Comparison of ENCODE assay signal across 12 cellular contexts in genomic region chr17:36082062-36082461, GRCh38. TPM values are rescaled to one million over a fixed set of nuclear protein-coding genes. Genes with fewer than 3 reads are reported as not detected.
DNase-seq lines count a peak whose midpoint lies in the region; ATAC-seq and TF ChIP-seq lines count a peak whose summit lies in the region.
"Had no signal": no experiment of that assay in that cellular context is flagged by ENCODE, and none has a peak within 500 bp of the region (broad histone marks: within the 10 kb centered on the region; RNA-seq: fewer than 3 reads in every experiment).

No MANE protein-coding gene starts in this region.

- peaks cover 47% of the 10 kb centered on the region for H3K4me1 Mint-ChIP-seq in activated T-cell treated with anti-CD3 and anti-CD28 coated beads, Interleukin-2, amount 50 U/mL, for 24 hours (ENCODE audit: low read depth)
- peaks cover 44% of the 10 kb centered on the region for H3K4me1 Mint-ChIP-seq in activated B cell treated with CpG ODN at 0.5 μM for 24 hours
- peaks cover 51% of the 10 kb centered on the region for H3K4me1 Mint-ChIP-seq in stimulated activated naive CD8-positive, alpha-beta T cell treated with anti-CD3 and anti-CD28 coated beads, Interleukin-15, amount 100 ng/mL, for 72 hours

- peak; percentile 14 for ATAC-seq in HG02798 (IDR thresholded peaks at IDR 0.05; ENCODE audit: poor library complexity, unreplicated experiment)
- peak; percentile 61 for ATAC-seq in activated B cell treated with CpG ODN at 0.5 μM for 24 hours (ENCODE audit: low read depth)
- ATAC-seq in stimulated activated naive CD8-positive, alpha-beta T cell treated with anti-CD3 and anti-CD28 coated beads, Interleukin-15, amount 100 ng/mL, for 72 hours = peak; percentile 37

- H3K27me3 Mint-ChIP-seq in activated T-cell treated with anti-CD3 and anti-CD28 coated beads, Interleukin-2, amount 50 U/mL, for 24 hours = peaks cover 8% of the 10 kb centered on the region
- H3K27me3 Mint-ChIP-seq in activated B cell treated with CpG ODN at 0.5 μM for 24 hours = no peaks in the 10 kb centered on the region
- peaks cover 12% of the 10 kb centered on the region for H3K27me3 Mint-ChIP-seq in stimulated activated naive CD8-positive, alpha-beta T cell treated with anti-CD3 and anti-CD28 coated beads, Interleukin-15, amount 100 ng/mL, for 72 hours

- no peaks in the 10 kb centered on the region for H3K27me3 ChIP-seq in breast epithelium

- TF ChIP-seq CTCF in activated B cell treated with CpG ODN at 0.5 μM for 24 hours (IDR thresholded peaks at IDR 0.05) (no peak), breast epithelium (IDR thresholded peaks at IDR 0.05) (no peak)

- no peak for TF ChIP-seq POLR2A in breast epithelium (IDR thresholded peaks at IDR 0.05)

- no peaks in the 10 kb centered on the region for H3K36me3 ChIP-seq in breast epithelium

- CTCF ChIA-PET in activated B cell treated with CpG ODN at 0.5 μM for 24 hours (lab: Charles Lee) = interaction anchor here (1.8 kb wide), 1 partner anchor 10 kb away, joined by 8 read pairs; no protein-coding TSS in a partner anchor

- no peaks in the 10 kb centered on the region for H3K36me3 Mint-ChIP-seq in activated T-cell treated with anti-CD3 and anti-CD28 coated beads, Interleukin-2, amount 50 U/mL, for 24 hours (ENCODE audit: low read depth)
- H3K36me3 Mint-ChIP-seq in activated B cell treated with CpG ODN at 0.5 μM for 24 hours (ENCODE audit: low read depth) = no peaks in the 10 kb centered on the region

- H3K4me3 Mint-ChIP-seq in activated T-cell treated with anti-CD3 and anti-CD28 coated beads, Interleukin-2, amount 50 U/mL, for 24 hours = peak overlapping the region; percentile 41
- peak overlapping the region; percentile 74 for H3K4me3 Mint-ChIP-seq in activated B cell treated with CpG ODN at 0.5 μM for 24 hours
- H3K4me3 Mint-ChIP-seq in stimulated activated naive CD8-positive, alpha-beta T cell treated with anti-CD3 and anti-CD28 coated beads, Interleukin-15, amount 100 ng/mL, for 72 hours = peak overlapping the region; percentile 61 to 85

- H3K4me1 ChIP-seq in breast epithelium = no peaks in the 10 kb centered on the region

- intact Hi-C loops in activated B cell treated with CpG ODN at 0.5 μM for 24 hours (cut with micrococcal nuclease) (loop anchor here (1.0 kb wide), 1 partner anchor 8 kb away; the partner anchor contains the start of gene CCL3), breast epithelium (cut with DNase I; ENCODE audit: low total_unique reads) (loop anchor here (5.0 kb wide), 1 partner anchor 1925 kb away; no protein-coding TSS in a partner anchor)

- H3K9me3 ChIP-seq in breast epithelium = peaks cover 0 to 7% of the 10 kb centered on the region in 2 donors

- no peak overlapping the region for H3K27ac ChIP-seq in breast epithelium

- H3K9me3 Mint-ChIP-seq in activated T-cell treated with anti-CD3 and anti-CD28 coated beads, Interleukin-2, amount 50 U/mL, for 24 hours = no peaks in the 10 kb centered on the region
- peaks cover 8% of the 10 kb centered on the region for H3K9me3 Mint-ChIP-seq in activated B cell treated with CpG ODN at 0.5 μM for 24 hours
- peaks cover 7 to 8% of the 10 kb centered on the region in 2 donors for H3K9me3 Mint-ChIP-seq in stimulated activated naive CD8-positive, alpha-beta T cell treated with anti-CD3 and anti-CD28 coated beads, Interleukin-15, amount 100 ng/mL, for 72 hours

- H3K27ac Mint-ChIP-seq in activated T-cell treated with anti-CD3 and anti-CD28 coated beads, Interleukin-2, amount 50 U/mL, for 24 hours = peak overlapping the region; percentile 95
- peak overlapping the region; percentile 86 for H3K27ac Mint-ChIP-seq in activated B cell treated with CpG ODN at 0.5 μM for 24 hours
- peak overlapping the region; percentile 89 to 96 for H3K27ac Mint-ChIP-seq in stimulated activated naive CD8-positive, alpha-beta T cell treated with anti-CD3 and anti-CD28 coated beads, Interleukin-15, amount 100 ng/mL, for 72 hours

- POLR2A ChIA-PET in activated B cell treated with CpG ODN at 0.5 μM for 24 hours (lab: Charles Lee) = interaction anchor here (0.6 to 1.0 kb wide), 4 partner anchors 8 to 446 kb away, joined by 3 read pairs; partner anchors contain the start of gene CCL3

- H3K4me3 ChIP-seq in breast epithelium = no peak overlapping the region

- no peak for DNase-seq in activated T-cell treated with anti-CD3 and anti-CD28 coated beads, Interleukin-2, amount 50 U/mL, for 24 hours
- DNase-seq in activated T-cell treated with anti-CD3 and anti-CD28 coated beads for 4 hours (no peak), activated B cell treated with CpG ODN at 0.5 μM for 24 hours (no peak), breast epithelium (ENCODE audit: low spot score in 2 of 2) (no peak), KG1 (lab: John Stamatoyannopoulos, UW) (no peak), COLO668 (lab: John Stamatoyannopoulos, UW; ENCODE audit: unreplicated experiment) (no peak)
- peak in 1 of 2 donors; percentile 32 for DNase-seq in stimulated activated naive CD8-positive, alpha-beta T cell treated with anti-CD3 and anti-CD28 coated beads, Interleukin-15, amount 100 ng/mL, for 72 hours
- DNase-seq: activated naive CD4-positive, alpha-beta T cell treated with anti-CD3 and anti-CD28 coated beads, Interleukin-2, amount 50 U/mL, for 16 hours; NCI-H526 treated with DMSO at 0.1 percent for 48 hours; nucleus accumbens had no signal

RNA-seq across cellular contexts. Expression of gene CCL3, which starts 7.9 kb away (rescaled TPM):
- total RNA-seq in activated B cell treated with CpG ODN at 0.5 μM for 24 hours (74.4 and 74.5 TPM in 2 replicates), breast epithelium (10 to 100 TPM in 1 of 3 donors, under 1 TPM in 1, not detected in 1; 0.96 to 10.8 TPM)

RNA-seq across cellular contexts. Expression of gene CCL18, which starts 18.0 kb away (rescaled TPM):
- total RNA-seq in activated B cell treated with CpG ODN at 0.5 μM for 24 hours (not detected in 2 replicates), breast epithelium (100 to 1,000 TPM in 1 of 3 donors, 1 to 10 TPM in 1, not detected in 1; 1.3 to 116 TPM)
- total RNA-seq: T-helper 1 cell treated with Interleukin-12 subunit alpha and Interleukin-12 subunit beta and Interleukin-4 antibody, amounts not matched to agents 30 ng/mL and 1 ng/mL, for 36 hours had no signal

RNA-seq across cellular contexts. Expression of gene CCL4, which starts 21.6 kb away (rescaled TPM):
- total RNA-seq in activated B cell treated with CpG ODN at 0.5 μM for 24 hours (68.8 and 82.1 TPM in 2 replicates), breast epithelium (10 to 100 TPM in 1 of 3 donors, 1 to 10 TPM in 2; 2.6 to 12.0 (median 5.2) TPM)
